Comparison of ENCODE assay signal across 2 cellular contexts in the genomic region with DNA sequence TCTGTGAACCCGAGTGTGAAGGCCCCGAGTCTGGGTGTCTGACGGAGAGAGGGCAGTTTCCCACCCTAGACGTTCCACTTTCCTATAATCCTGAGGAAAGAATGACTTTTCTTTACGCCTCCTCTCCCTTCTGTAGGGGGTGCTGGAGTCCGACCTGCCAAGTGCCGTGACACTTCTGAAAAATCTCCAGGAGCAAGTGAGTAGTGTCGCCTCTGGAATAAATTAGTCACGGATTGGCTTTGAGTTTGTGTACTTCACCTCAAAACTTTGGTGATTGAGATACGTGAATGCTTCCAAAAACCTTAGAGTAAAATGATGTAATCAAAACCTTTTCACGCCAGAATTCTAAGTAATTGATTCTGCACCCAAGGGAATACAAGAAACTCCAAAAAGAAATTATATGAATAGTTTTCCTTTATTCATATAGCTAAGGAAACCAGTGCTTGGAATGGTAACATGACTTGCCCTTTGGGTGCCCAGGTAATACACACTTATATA.
TF ChIP-seq lines count a peak whose summit lies in the region.

No MANE protein-coding gene starts in this region.

TF ChIP-seq in GM23338, 12 proteins besides CTCF, POLR2A, EP300 and RAD21 (continues in another document):
- TF ChIP-seq, protein P1, sequence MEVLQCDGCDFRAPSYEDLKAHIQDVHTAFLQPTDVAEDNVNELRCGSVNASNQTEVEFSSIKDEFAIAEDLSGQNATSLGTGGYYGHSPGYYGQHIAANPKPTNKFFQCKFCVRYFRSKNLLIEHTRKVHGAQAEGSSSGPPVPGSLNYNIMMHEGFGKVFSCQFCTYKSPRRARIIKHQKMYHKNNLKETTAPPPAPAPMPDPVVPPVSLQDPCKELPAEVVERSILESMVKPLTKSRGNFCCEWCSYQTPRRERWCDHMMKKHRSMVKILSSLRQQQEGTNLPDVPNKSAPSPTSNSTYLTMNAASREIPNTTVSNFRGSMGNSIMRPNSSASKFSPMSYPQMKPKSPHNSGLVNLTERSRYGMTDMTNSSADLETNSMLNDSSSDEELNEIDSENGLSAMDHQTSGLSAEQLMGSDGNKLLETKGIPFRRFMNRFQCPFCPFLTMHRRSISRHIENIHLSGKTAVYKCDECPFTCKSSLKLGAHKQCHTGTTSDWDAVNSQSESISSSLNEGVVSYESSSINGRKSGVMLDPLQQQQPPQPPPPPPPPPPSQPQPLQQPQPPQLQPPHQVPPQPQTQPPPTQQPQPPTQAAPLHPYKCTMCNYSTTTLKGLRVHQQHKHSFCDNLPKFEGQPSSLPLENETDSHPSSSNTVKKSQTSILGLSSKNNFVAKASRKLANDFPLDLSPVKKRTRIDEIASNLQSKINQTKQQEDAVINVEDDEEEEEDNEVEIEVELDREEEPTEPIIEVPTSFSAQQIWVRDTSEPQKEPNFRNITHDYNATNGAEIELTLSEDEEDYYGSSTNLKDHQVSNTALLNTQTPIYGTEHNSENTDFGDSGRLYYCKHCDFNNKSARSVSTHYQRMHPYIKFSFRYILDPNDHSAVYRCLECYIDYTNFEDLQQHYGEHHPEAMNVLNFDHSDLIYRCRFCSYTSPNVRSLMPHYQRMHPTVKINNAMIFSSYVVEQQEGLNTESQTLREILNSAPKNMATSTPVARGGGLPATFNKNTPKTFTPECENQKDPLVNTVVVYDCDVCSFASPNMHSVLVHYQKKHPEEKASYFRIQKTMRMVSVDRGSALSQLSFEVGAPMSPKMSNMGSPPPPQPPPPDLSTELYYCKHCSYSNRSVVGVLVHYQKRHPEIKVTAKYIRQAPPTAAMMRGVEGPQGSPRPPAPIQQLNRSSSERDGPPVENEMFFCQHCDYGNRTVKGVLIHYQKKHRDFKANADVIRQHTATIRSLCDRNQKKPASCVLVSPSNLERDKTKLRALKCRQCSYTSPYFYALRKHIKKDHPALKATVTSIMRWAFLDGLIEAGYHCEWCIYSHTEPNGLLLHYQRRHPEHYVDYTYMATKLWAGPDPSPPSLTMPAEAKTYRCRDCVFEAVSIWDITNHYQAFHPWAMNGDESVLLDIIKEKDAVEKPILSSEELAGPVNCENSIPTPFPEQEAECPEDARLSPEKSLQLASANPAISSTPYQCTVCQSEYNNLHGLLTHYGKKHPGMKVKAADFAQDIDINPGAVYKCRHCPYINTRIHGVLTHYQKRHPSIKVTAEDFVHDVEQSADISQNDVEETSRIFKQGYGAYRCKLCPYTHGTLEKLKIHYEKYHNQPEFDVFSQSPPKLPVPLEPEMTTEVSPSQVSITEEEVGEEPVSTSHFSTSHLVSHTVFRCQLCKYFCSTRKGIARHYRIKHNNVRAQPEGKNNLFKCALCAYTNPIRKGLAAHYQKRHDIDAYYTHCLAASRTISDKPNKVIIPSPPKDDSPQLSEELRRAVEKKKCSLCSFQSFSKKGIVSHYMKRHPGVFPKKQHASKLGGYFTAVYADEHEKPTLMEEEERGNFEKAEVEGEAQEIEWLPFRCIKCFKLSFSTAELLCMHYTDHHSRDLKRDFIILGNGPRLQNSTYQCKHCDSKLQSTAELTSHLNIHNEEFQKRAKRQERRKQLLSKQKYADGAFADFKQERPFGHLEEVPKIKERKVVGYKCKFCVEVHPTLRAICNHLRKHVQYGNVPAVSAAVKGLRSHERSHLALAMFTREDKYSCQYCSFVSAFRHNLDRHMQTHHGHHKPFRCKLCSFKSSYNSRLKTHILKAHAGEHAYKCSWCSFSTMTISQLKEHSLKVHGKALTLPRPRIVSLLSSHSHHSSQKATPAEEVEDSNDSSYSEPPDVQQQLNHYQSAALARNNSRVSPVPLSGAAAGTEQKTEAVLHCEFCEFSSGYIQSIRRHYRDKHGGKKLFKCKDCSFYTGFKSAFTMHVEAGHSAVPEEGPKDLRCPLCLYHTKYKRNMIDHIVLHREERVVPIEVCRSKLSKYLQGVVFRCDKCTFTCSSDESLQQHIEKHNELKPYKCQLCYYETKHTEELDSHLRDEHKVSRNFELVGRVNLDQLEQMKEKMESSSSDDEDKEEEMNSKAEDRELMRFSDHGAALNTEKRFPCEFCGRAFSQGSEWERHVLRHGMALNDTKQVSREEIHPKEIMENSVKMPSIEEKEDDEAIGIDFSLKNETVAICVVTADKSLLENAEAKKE (CRISPR knock-in tag; IDR thresholded peaks at IDR 0.05) = no peak
- TF ChIP-seq CREB1 (CRISPR knock-in tag; IDR thresholded peaks at IDR 0.05; ENCODE audit: low read depth) (no peak), EZH2phosphoT487 (IDR thresholded peaks at IDR 0.05; ENCODE audit: unreplicated experiment) (no peak), STAT1 (IDR thresholded peaks at IDR 0.05; ENCODE audit: unreplicated experiment) (no peak), ZNF331 (CRISPR knock-in tag; IDR thresholded peaks at IDR 0.05; ENCODE audit: low read depth) (no peak), POLR2AphosphoS5 (IDR thresholded peaks at IDR 0.05; ENCODE audit: low read depth) (no peak), EZH2 (IDR thresholded peaks at IDR 0.05; ENCODE audit: low read depth, unreplicated experiment) (no peak)
- TF ChIP-seq, protein P2, sequence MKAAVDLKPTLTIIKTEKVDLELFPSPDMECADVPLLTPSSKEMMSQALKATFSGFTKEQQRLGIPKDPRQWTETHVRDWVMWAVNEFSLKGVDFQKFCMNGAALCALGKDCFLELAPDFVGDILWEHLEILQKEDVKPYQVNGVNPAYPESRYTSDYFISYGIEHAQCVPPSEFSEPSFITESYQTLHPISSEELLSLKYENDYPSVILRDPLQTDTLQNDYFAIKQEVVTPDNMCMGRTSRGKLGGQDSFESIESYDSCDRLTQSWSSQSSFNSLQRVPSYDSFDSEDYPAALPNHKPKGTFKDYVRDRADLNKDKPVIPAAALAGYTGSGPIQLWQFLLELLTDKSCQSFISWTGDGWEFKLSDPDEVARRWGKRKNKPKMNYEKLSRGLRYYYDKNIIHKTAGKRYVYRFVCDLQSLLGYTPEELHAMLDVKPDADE (IDR thresholded peaks at IDR 0.05) = no peak
- TF ChIP-seq, protein P3, sequence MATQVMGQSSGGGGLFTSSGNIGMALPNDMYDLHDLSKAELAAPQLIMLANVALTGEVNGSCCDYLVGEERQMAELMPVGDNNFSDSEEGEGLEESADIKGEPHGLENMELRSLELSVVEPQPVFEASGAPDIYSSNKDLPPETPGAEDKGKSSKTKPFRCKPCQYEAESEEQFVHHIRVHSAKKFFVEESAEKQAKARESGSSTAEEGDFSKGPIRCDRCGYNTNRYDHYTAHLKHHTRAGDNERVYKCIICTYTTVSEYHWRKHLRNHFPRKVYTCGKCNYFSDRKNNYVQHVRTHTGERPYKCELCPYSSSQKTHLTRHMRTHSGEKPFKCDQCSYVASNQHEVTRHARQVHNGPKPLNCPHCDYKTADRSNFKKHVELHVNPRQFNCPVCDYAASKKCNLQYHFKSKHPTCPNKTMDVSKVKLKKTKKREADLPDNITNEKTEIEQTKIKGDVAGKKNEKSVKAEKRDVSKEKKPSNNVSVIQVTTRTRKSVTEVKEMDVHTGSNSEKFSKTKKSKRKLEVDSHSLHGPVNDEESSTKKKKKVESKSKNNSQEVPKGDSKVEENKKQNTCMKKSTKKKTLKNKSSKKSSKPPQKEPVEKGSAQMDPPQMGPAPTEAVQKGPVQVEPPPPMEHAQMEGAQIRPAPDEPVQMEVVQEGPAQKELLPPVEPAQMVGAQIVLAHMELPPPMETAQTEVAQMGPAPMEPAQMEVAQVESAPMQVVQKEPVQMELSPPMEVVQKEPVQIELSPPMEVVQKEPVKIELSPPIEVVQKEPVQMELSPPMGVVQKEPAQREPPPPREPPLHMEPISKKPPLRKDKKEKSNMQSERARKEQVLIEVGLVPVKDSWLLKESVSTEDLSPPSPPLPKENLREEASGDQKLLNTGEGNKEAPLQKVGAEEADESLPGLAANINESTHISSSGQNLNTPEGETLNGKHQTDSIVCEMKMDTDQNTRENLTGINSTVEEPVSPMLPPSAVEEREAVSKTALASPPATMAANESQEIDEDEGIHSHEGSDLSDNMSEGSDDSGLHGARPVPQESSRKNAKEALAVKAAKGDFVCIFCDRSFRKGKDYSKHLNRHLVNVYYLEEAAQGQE (IDR thresholded peaks at IDR 0.05; ENCODE audit: unreplicated experiment) = no peak

TF ChIP-seq in HepG2, 621 proteins besides CTCF, POLR2A, EP300 and RAD21 (continues in another document):
- TF ChIP-seq KLF13 (CRISPR knock-in tag; IDR thresholded peaks at IDR 0.05) (0 out of 2 replicates have a peak, but pooled peaks have one; percentile 17), ZNF782 (CRISPR knock-in tag; IDR thresholded peaks at IDR 0.05; ENCODE audit: borderline replicate concordance) (peak; percentile 55; the same call in 1 of the 2 replicates), MBNL3 (CRISPR knock-in tag; conservative IDR thresholded peaks at IDR 0.05) (0 out of 2 replicates have a peak, but pooled peaks have one; percentile 5), ZNF180 (CRISPR knock-in tag; IDR thresholded peaks at IDR 0.05; ENCODE audit: borderline replicate concordance, low read depth) (no peak), TBL1XR1 (IDR thresholded peaks at IDR 0.05; ENCODE audit: borderline replicate concordance, low read length, partially characterized antibody) (no peak), ZNF567 (CRISPR knock-in tag; IDR thresholded peaks at IDR 0.05; ENCODE audit: borderline replicate concordance) (0 out of 2 replicates have a peak, but pooled peaks have one; percentile 20), ZNF3 (CRISPR knock-in tag; IDR thresholded peaks at IDR 0.05) (no peak), ZNF501 (CRISPR knock-in tag; IDR thresholded peaks at IDR 0.05) (peak; percentile 3; the same call in 1 of the 2 replicates), NFE2L1 (CRISPR knock-in tag; IDR thresholded peaks at IDR 0.05; ENCODE audit: borderline replicate concordance) (no peak), ZFP90 (CRISPR knock-in tag; IDR thresholded peaks at IDR 0.05; ENCODE audit: borderline replicate concordance) (peak; percentile 23; the same call in 1 of the 2 replicates), CREB1 (IDR thresholded peaks at IDR 0.05) (no peak), CREB1 (CRISPR knock-in tag; IDR thresholded peaks at IDR 0.05) (0 out of 2 replicates have a peak, but pooled peaks have one; percentile 78), RAD51 (IDR thresholded peaks at IDR 0.05; ENCODE audit: borderline replicate concordance) (no peak), ZBTB3 (CRISPR knock-in tag; IDR thresholded peaks at IDR 0.05; ENCODE audit: borderline replicate concordance, low read depth) (peak; percentile 68; the same call in 1 of the 2 replicates), ZNF670 (CRISPR knock-in tag; IDR thresholded peaks at IDR 0.05; ENCODE audit: borderline replicate concordance) (peak; percentile 68; the same call in 1 of the 2 replicates), ZNF724P (CRISPR knock-in tag; IDR thresholded peaks at IDR 0.05; ENCODE audit: borderline replicate concordance) (peak; percentile 91; the same call in 1 of the 2 replicates)
- TF ChIP-seq, protein P4, sequence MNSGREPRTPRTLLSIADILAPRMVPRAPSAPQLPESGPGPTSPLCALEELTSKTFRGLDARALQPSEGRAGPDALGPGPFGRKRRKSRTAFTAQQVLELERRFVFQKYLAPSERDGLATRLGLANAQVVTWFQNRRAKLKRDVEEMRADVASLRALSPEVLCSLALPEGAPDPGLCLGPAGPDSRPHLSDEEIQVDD (CRISPR knock-in tag; IDR thresholded peaks at IDR 0.05; ENCODE audit: borderline replicate concordance) = peak; percentile 91
- TF ChIP-seq, protein P5, sequence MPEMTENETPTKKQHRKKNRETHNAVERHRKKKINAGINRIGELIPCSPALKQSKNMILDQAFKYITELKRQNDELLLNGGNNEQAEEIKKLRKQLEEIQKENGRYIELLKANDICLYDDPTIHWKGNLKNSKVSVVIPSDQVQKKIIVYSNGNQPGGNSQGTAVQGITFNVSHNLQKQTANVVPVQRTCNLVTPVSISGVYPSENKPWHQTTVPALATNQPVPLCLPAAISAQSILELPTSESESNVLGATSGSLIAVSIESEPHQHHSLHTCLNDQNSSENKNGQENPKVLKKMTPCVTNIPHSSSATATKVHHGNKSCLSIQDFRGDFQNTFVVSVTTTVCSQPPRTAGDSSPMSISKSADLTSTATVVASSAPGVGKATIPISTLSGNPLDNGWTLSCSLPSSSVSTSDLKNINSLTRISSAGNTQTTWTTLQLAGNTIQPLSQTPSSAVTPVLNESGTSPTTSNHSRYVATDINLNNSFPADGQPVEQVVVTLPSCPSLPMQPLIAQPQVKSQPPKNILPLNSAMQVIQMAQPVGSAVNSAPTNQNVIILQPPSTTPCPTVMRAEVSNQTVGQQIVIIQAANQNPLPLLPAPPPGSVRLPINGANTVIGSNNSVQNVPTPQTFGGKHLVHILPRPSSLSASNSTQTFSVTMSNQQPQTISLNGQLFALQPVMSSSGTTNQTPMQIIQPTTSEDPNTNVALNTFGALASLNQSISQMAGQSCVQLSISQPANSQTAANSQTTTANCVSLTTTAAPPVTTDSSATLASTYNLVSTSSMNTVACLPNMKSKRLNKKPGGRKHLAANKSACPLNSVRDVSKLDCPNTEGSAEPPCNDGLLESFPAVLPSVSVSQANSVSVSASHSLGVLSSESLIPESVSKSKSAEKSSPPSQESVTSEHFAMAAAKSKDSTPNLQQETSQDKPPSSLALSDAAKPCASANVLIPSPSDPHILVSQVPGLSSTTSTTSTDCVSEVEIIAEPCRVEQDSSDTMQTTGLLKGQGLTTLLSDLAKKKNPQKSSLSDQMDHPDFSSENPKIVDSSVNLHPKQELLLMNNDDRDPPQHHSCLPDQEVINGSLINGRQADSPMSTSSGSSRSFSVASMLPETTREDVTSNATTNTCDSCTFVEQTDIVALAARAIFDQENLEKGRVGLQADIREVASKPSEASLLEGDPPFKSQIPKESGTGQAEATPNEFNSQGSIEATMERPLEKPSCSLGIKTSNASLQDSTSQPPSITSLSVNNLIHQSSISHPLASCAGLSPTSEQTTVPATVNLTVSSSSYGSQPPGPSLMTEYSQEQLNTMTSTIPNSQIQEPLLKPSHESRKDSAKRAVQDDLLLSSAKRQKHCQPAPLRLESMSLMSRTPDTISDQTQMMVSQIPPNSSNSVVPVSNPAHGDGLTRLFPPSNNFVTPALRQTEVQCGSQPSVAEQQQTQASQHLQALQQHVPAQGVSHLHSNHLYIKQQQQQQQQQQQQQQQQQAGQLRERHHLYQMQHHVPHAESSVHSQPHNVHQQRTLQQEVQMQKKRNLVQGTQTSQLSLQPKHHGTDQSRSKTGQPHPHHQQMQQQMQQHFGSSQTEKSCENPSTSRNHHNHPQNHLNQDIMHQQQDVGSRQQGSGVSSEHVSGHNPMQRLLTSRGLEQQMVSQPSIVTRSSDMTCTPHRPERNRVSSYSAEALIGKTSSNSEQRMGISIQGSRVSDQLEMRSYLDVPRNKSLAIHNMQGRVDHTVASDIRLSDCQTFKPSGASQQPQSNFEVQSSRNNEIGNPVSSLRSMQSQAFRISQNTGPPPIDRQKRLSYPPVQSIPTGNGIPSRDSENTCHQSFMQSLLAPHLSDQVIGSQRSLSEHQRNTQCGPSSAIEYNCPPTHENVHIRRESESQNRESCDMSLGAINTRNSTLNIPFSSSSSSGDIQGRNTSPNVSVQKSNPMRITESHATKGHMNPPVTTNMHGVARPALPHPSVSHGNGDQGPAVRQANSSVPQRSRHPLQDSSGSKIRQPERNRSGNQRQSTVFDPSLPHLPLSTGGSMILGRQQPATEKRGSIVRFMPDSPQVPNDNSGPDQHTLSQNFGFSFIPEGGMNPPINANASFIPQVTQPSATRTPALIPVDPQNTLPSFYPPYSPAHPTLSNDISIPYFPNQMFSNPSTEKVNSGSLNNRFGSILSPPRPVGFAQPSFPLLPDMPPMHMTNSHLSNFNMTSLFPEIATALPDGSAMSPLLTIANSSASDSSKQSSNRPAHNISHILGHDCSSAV (CRISPR knock-in tag; IDR thresholded peaks at IDR 0.05; ENCODE audit: borderline replicate concordance) = peak; percentile 46; the same call in 1 of the 2 replicates
